In genomic region chrX:71953946-71954345, GRCh38 we compare ENCODE assay signal across 1 cellular context.
TF ChIP-seq lines count a peak whose summit lies in the region.

No MANE protein-coding gene starts in this region.

TF ChIP-seq in HepG2, 621 proteins besides CTCF, POLR2A, EP300 and RAD21:
- TF ChIP-seq ZNF580 (CRISPR knock-in tag; IDR thresholded peaks at IDR 0.05; ENCODE audit: borderline replicate concordance, low read depth) = no peak
- TF ChIP-seq SNAPC4 (CRISPR knock-in tag; IDR thresholded peaks at IDR 0.05) = no peak
- TF ChIP-seq ZFX (CRISPR knock-in tag; IDR thresholded peaks at IDR 0.05; ENCODE audit: low read depth) = no peak
- TF ChIP-seq ZNF768 (CRISPR knock-in tag; IDR thresholded peaks at IDR 0.05) = peak; percentile 47; the same call in 1 of the 2 replicates
- TF ChIP-seq RFX5 (IDR thresholded peaks at IDR 0.05; ENCODE audit: low read depth, low read length) = no peak
- no peak for TF ChIP-seq RNF219 (CRISPR knock-in tag; IDR thresholded peaks at IDR 0.05)
